Comparison of ENCODE assay signal across 2 cellular contexts in genomic region chr3:52126500-52126899, GRCh38.
TF ChIP-seq lines count a peak whose summit lies in the region.

No MANE protein-coding gene starts in this region.

TF ChIP-seq in A549, 52 proteins besides CTCF, POLR2A, EP300 and RAD21:
- TF ChIP-seq HES2 (IDR thresholded peaks at IDR 0.05): no peak
- peak; percentile 41 for TF ChIP-seq NFE2L2 (conservative IDR thresholded peaks at IDR 0.05; ENCODE audit: low read length)
- TF ChIP-seq ZFP36 (IDR thresholded peaks at IDR 0.05; ENCODE audit: borderline replicate concordance, partially characterized antibody): no peak
- TF ChIP-seq HOXB13 (CRISPR knock-in tag; IDR thresholded peaks at IDR 0.05; ENCODE audit: low read depth): no peak
- TF ChIP-seq FOSB (CRISPR knock-in tag; IDR thresholded peaks at IDR 0.05): no peak

TF ChIP-seq in IMR-90, 13 proteins besides CTCF, POLR2A, EP300 and RAD21:
- TF ChIP-seq NFE2L2 (IDR thresholded peaks at IDR 0.05; ENCODE audit: low read depth, low read length): peak; percentile 63
- TF ChIP-seq MXI1 (IDR thresholded peaks at IDR 0.05; ENCODE audit: borderline replicate concordance, low read depth, low read length): no peak
